12 cellular contexts compared by ENCODE assay signal in the genomic region with DNA sequence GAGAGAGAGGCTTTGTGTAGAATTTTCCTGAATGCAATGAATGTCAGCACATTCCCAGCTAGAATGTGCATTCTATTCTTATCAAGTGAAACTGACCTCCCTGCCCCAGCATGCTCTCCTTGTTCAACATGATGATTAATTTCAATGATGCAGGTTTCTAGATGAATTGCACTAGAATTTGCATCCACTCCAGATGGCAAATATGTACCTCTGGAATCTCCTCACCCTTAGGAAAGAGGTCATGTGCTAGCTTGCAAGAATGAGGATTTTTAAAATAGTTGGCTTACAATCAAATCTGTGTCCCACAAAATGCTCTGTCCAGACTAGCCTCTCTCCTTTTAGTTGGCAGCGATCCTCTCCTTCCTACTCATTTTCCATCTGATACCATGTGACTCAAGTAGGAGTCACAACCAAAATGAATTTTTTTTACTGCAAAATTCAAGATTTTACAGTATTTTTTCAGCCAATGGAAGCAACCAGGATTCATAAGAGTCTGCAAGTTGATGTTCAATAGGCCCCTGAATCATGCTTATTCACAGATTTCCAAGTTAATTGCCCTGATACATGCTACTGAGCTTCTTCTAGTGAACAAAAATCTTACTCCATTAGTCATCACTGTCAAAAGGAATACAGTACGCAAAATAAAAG. TPM values are rescaled to one million over a fixed set of nuclear protein-coding genes. Genes with fewer than 3 reads are reported as not detected.
A peak's percentile ranks its signal among the peaks of the same experiment; 100 is the strongest.
DNase-seq lines count a peak whose midpoint lies in the region; ATAC-seq lines count a peak whose summit lies in the region.
"Had no signal": no experiment of that assay in that cellular context is flagged by ENCODE, and none has a peak within 500 bp of the region (broad histone marks: within the 10 kb centered on the region; RNA-seq: fewer than 3 reads in every experiment).

No MANE protein-coding gene starts in this region.

- in situ Hi-C loops in SK-MEL-5 (cut with HindIII; ENCODE audit: low pct_unique_long_range_greater_than_20kb, low sequenced_read_pairs) = loop anchor here (25.0 kb wide), 1 partner anchor 365 kb away; no protein-coding TSS in a partner anchor

- intact Hi-C loops in activated CD4-positive, alpha-beta memory T cell treated with anti-CD3 and anti-CD28 coated beads for 36 hours (cut with micrococcal nuclease) = loop anchor here (1.0 kb wide), 2 partner anchors 22 to 47 kb away; no protein-coding TSS in a partner anchor

- no peak for ATAC-seq in HG02970 (IDR thresholded peaks at IDR 0.05; ENCODE audit: low FRiP score, unreplicated experiment)

- POLR2A ChIA-PET in activated CD4-positive, alpha-beta memory T cell treated with anti-CD3 and anti-CD28 coated beads for 36 hours (lab: Charles Lee) = interaction anchor here (1.4 kb wide), 1 partner anchor 22 kb away, joined by 10 read pairs; no protein-coding TSS in a partner anchor
- POLR2A ChIA-PET in activated CD4-positive, alpha-beta memory T cell treated with anti-CD3 and anti-CD28 coated beads, Interleukin-2, amount 10 ng/mL, durations not matched to agents 7 days and 5 days (lab: Charles Lee) = interaction anchor here (1.7 kb wide), 1 partner anchor 120 kb away, joined by 4 read pairs; no protein-coding TSS in a partner anchor

- H3K4me1 Mint-ChIP-seq in activated CD4-positive, alpha-beta memory T cell treated with anti-CD3 and anti-CD28 coated beads for 36 hours (ENCODE audit: low read depth) = peaks cover 58% of the 10 kb centered on the region
- H3K4me1 Mint-ChIP-seq in activated CD4-positive, alpha-beta memory T cell treated with anti-CD3 and anti-CD28 coated beads, Interleukin-2, amount 10 ng/mL, durations not matched to agents 7 days and 5 days = peaks cover 36% of the 10 kb centered on the region

- CTCF ChIA-PET in activated CD4-positive, alpha-beta memory T cell treated with anti-CD3 and anti-CD28 coated beads for 36 hours (lab: Charles Lee) = interaction anchor here (1.6 to 3.4 kb wide), 5 partner anchors 16 to 350 kb away, joined by 3 to 14 read pairs (median 11); no protein-coding TSS in a partner anchor
- CTCF ChIA-PET in activated CD4-positive, alpha-beta memory T cell treated with anti-CD3 and anti-CD28 coated beads, Interleukin-2, amount 10 ng/mL, durations not matched to agents 7 days and 5 days (lab: Charles Lee) = interaction anchor here (1.4 kb wide), 1 partner anchor 47 kb away, joined by 4 read pairs; no protein-coding TSS in a partner anchor

- no peaks in the 10 kb centered on the region for H3K36me3 Mint-ChIP-seq in activated CD4-positive, alpha-beta memory T cell treated with anti-CD3 and anti-CD28 coated beads for 36 hours
- H3K36me3 Mint-ChIP-seq in activated CD4-positive, alpha-beta memory T cell treated with anti-CD3 and anti-CD28 coated beads, Interleukin-2, amount 10 ng/mL, durations not matched to agents 7 days and 5 days (ENCODE audit: low read depth) = no peaks in the 10 kb centered on the region

- no peak overlapping the region for H3K4me3 Mint-ChIP-seq in activated CD4-positive, alpha-beta memory T cell treated with anti-CD3 and anti-CD28 coated beads for 36 hours
- H3K4me3 Mint-ChIP-seq in activated CD4-positive, alpha-beta memory T cell treated with anti-CD3 and anti-CD28 coated beads, Interleukin-2, amount 10 ng/mL, durations not matched to agents 7 days and 5 days = no peak overlapping the region
- H3K4me3 Mint-ChIP-seq: B cell; central memory CD8-positive, alpha-beta T cell had no signal

- DNase-seq in activated CD4-positive, alpha-beta memory T cell treated with anti-CD3 and anti-CD28 coated beads for 36 hours = no peak
- no peak for DNase-seq in activated CD4-positive, alpha-beta memory T cell treated with anti-CD3 and anti-CD28 coated beads, Interleukin-2, amount 10 ng/mL, durations not matched to agents 7 days and 5 days
- peak; percentile 42 for DNase-seq in SK-MEL-5 (ENCODE audit: low read depth, low spot score)
- DNase-seq in fibroblast of peridontal ligament (ENCODE audit: extremely low read depth) = peak; percentile 98
- DNase-seq in skeletal muscle cell (ENCODE audit: low read depth) = peak; percentile 88
- DNase-seq in NCI-H1694 (lab: John Stamatoyannopoulos, UW) = no peak
- no peak for DNase-seq in GOT3 (lab: John Stamatoyannopoulos, UW)
- DNase-seq: midbrain, NCI-H2081 treated with DMSO at 0.1 percent for 48 hours had no signal

- H3K4me3 ChIP-seq in skeletal muscle cell (ENCODE audit: low read depth, low read length) = no peak overlapping the region

- peak overlapping the region; percentile 16 for H3K27ac Mint-ChIP-seq in activated CD4-positive, alpha-beta memory T cell treated with anti-CD3 and anti-CD28 coated beads for 36 hours
- H3K27ac Mint-ChIP-seq in activated CD4-positive, alpha-beta memory T cell treated with anti-CD3 and anti-CD28 coated beads, Interleukin-2, amount 10 ng/mL, durations not matched to agents 7 days and 5 days = no peak overlapping the region
- H3K27ac Mint-ChIP-seq: B cell had no signal

- H3K27me3 Mint-ChIP-seq in activated CD4-positive, alpha-beta memory T cell treated with anti-CD3 and anti-CD28 coated beads for 36 hours = no peaks in the 10 kb centered on the region
- no peaks in the 10 kb centered on the region for H3K27me3 Mint-ChIP-seq in activated CD4-positive, alpha-beta memory T cell treated with anti-CD3 and anti-CD28 coated beads, Interleukin-2, amount 10 ng/mL, durations not matched to agents 7 days and 5 days

- H3K9me3 Mint-ChIP-seq in activated CD4-positive, alpha-beta memory T cell treated with anti-CD3 and anti-CD28 coated beads for 36 hours = no peaks in the 10 kb centered on the region
- H3K9me3 Mint-ChIP-seq in activated CD4-positive, alpha-beta memory T cell treated with anti-CD3 and anti-CD28 coated beads, Interleukin-2, amount 10 ng/mL, durations not matched to agents 7 days and 5 days = no peaks in the 10 kb centered on the region
- H3K9me3 Mint-ChIP-seq: central memory CD8-positive, alpha-beta T cell had no signal

RNA-seq across cellular contexts. Expression of a gene that starts 21.0 kb away (rescaled TPM):
- total RNA-seq in activated CD4-positive, alpha-beta memory T cell treated with anti-CD3 and anti-CD28 coated beads for 36 hours = 10 to 100 TPM; 52.4 to 52.6 TPM
- 100 to 1,000 TPM; 122 to 124 TPM for total RNA-seq in activated CD4-positive, alpha-beta memory T cell treated with anti-CD3 and anti-CD28 coated beads, Interleukin-2, amount 10 ng/mL, durations not matched to agents 7 days and 5 days
- not detected in 2 replicates for total RNA-seq in SK-MEL-5 (2014; rRNA removed; shearing (Covaris generic))
- not detected in 2 replicates for polyA plus RNA-seq in SK-MEL-5 (2015; cell fraction: cytosol; rRNA removed)
- not detected in 2 replicates for polyA plus RNA-seq in SK-MEL-5 (2015; cell fraction: nucleus; rRNA removed)

Comparison
In these comparisons a context has a peak if more than half of its experiments do, and no peak if none do; other contexts are left out.
1. DNase-seq: peak in SK-MEL-5 (single experiment), fibroblast of peridontal ligament (single experiment) and skeletal muscle cell (single experiment); none in activated CD4-positive, alpha-beta memory T cell treated with anti-CD3 and anti-CD28 coated beads for 36 hours (single experiment), activated CD4-positive, alpha-beta memory T cell treated with anti-CD3 and anti-CD28 coated beads, Interleukin-2, amount 10 ng/mL, durations not matched to agents 7 days and 5 days (single experiment), NCI-H1694 (single experiment) and GOT3 (single experiment).
2. RNA of a gene that starts 21.0 kb away (total RNA-seq): 122 to 124 TPM in activated CD4-positive, alpha-beta memory T cell treated with anti-CD3 and anti-CD28 coated beads, Interleukin-2, amount 10 ng/mL, durations not matched to agents 7 days and 5 days and 52.4 to 52.6 TPM in activated CD4-positive, alpha-beta memory T cell treated with anti-CD3 and anti-CD28 coated beads for 36 hours; not detected in SK-MEL-5; every median in the first group is over 10 times any median in the second.